25 cellular contexts compared by ENCODE assay signal in genomic region chr22:47195676-47196492, GRCh38.
DNase-seq lines count a peak whose midpoint lies in the region; ATAC-seq and TF ChIP-seq lines count a peak whose summit lies in the region.
"Had no signal": no experiment of that assay in that cellular context is flagged by ENCODE, and none has a peak within 500 bp of the region (broad histone marks: within the 10 kb centered on the region; RNA-seq: fewer than 3 reads in every experiment).

No MANE protein-coding gene starts in this region.

- peak; percentile 25 for DNase-seq in CD14-positive monocyte (ENCODE audit: low spot score)
- peak; percentile 27 for DNase-seq in H7
- peak; percentile 53 for DNase-seq in coronary artery (ENCODE audit: low spot score)
- DNase-seq in ovary = peak in 3 of 5 donors; percentile 21 to 50 (median 41)
- DNase-seq in NCI-H510A treated with DMSO at 0.1 percent for 48 hours (lab: John Stamatoyannopoulos, UW) = no peak
- DNase-seq in NCI-H2227 treated with DMSO at 0.1 percent for 48 hours (lab: John Stamatoyannopoulos, UW) = no peak
- DNase-seq in Ammon's horn (ENCODE audit: low spot score) = no peak
- DNase-seq: activated CD4-positive, alpha-beta T cell treated with anti-CD3 and anti-CD28 coated beads, Interleukin-2, amount 50 U/mL, for 48 hours; activated naive CD8-positive, alpha-beta T cell treated with anti-CD3 and anti-CD28 coated beads, Interleukin-2, amount 10 ng/mL, durations not matched to agents 7 days and 5 days; AML-193; GF-D8; NCI-H1092 treated with DMSO at 0.1 percent for 48 hours; nucleus accumbens; stimulated activated CD4-positive, alpha-beta T cell treated with anti-CD3 and anti-CD28 coated beads, Interleukin-1b, Interleukin-23, amount 100 ng/mL, for 48 hours had no signal

- peak overlapping the region in 1 of 7 donors; percentile 10 for H3K27ac Mint-ChIP-seq in CD14-positive monocyte
- H3K27ac Mint-ChIP-seq: activated naive CD8-positive, alpha-beta T cell treated with anti-CD3 and anti-CD28 coated beads, Interleukin-2, amount 10 ng/mL, durations not matched to agents 7 days and 5 days; activated T-helper 1 cell treated with anti-CD3 and anti-CD28 coated beads, Interleukin-12 subunit alpha, Interleukin-12 subunit beta, Interleukin-2, Interleukin-4 antibody, amounts not matched to agents 30 ng/mL and 10 ng/mL and 1 ng/mL, durations not matched to agents 14 hours and 24 hours and 36 hours; brain; dendritic cell treated with granulocyte-macrophage colony-stimulating factor and Interleukin-4, amounts not matched to agents 40 ng/mL and 50 ng/mL, for 4 days; stimulated activated naive CD8-positive, alpha-beta T cell treated with anti-CD3 and anti-CD28 coated beads, Interleukin-15, amount 100 ng/mL, for 72 hours; T-cell had no signal

- intact Hi-C loops in CD14-positive monocyte (cut with micrococcal nuclease) (no loop called here), ovary (cut with DNase I) (no loop called here)

- H3K27me3 ChIP-seq in H7 (ENCODE audit: control insufficient read depth, insufficient read depth, low read length) = no peaks in the 10 kb centered on the region
- H3K27me3 ChIP-seq in ovary = no peaks in the 10 kb centered on the region
- H3K27me3 ChIP-seq: left lung had no signal

- H3K36me3 ChIP-seq in H7 (replicated peaks; ENCODE audit: control insufficient read depth, insufficient read depth, low read length) (no peaks in the 10 kb centered on the region), ovary (no peaks in the 10 kb centered on the region)
- H3K36me3 ChIP-seq: left lung had no signal

- no peak overlapping the region for H3K27ac ChIP-seq in coronary artery
- no peak overlapping the region for H3K27ac ChIP-seq in ovary
- H3K27ac ChIP-seq: epithelial cell of prostate, KMS-11, left lung had no signal

- H3K9me3 ChIP-seq in ovary = no peaks in the 10 kb centered on the region
- H3K9me3 ChIP-seq: left lung had no signal

- WGBS in ovary, 3 donors = 36 to 50% (median 43%) methylated on average over 15 of the region's 15 CpGs

- H3K4me1 Mint-ChIP-seq in CD14-positive monocyte = no peaks in the 10 kb centered on the region
- H3K4me1 Mint-ChIP-seq: activated naive CD8-positive, alpha-beta T cell treated with anti-CD3 and anti-CD28 coated beads, Interleukin-2, amount 10 ng/mL, durations not matched to agents 7 days and 5 days; stimulated activated naive CD8-positive, alpha-beta T cell treated with anti-CD3 and anti-CD28 coated beads, Interleukin-15, amount 100 ng/mL, for 72 hours; T-cell had no signal

- no peaks in the 10 kb centered on the region for H3K36me3 Mint-ChIP-seq in CD14-positive monocyte
- H3K36me3 Mint-ChIP-seq: activated naive CD8-positive, alpha-beta T cell treated with anti-CD3 and anti-CD28 coated beads, Interleukin-2, amount 10 ng/mL, durations not matched to agents 7 days and 5 days; brain; T-cell had no signal

- H3K9me3 Mint-ChIP-seq in CD14-positive monocyte = peaks cover 0 to 2% (median 0%) of the 10 kb centered on the region in 7 donors
- H3K9me3 Mint-ChIP-seq: activated naive CD8-positive, alpha-beta T cell treated with anti-CD3 and anti-CD28 coated beads, Interleukin-2, amount 10 ng/mL, durations not matched to agents 7 days and 5 days; activated T-helper 1 cell treated with anti-CD3 and anti-CD28 coated beads, Interleukin-12 subunit alpha, Interleukin-12 subunit beta, Interleukin-2, Interleukin-4 antibody, amounts not matched to agents 30 ng/mL and 10 ng/mL and 1 ng/mL, durations not matched to agents 14 hours and 24 hours and 36 hours; dendritic cell treated with granulocyte-macrophage colony-stimulating factor and Interleukin-4, amounts not matched to agents 40 ng/mL and 50 ng/mL, for 4 days; stimulated activated naive CD8-positive, alpha-beta T cell treated with anti-CD3 and anti-CD28 coated beads, Interleukin-15, amount 100 ng/mL, for 72 hours; T-cell had no signal

- H3K4me3 ChIP-seq in H7 (ENCODE audit: insufficient read depth, low read depth, low read length) = no peak overlapping the region
- H3K4me3 ChIP-seq in coronary artery = no peak overlapping the region
- no peak overlapping the region for H3K4me3 ChIP-seq in ovary
- H3K4me3 ChIP-seq: left lung had no signal

- no peak for TF ChIP-seq CTCF in CD14-positive monocyte (IDR thresholded peaks at IDR 0.05)
- TF ChIP-seq CTCF in coronary artery (IDR thresholded peaks at IDR 0.05) = no peak
- TF ChIP-seq CTCF in ovary (IDR thresholded peaks at IDR 0.05) = no peak

- no peak for ATAC-seq in activated CD4-positive, CD25-positive, alpha-beta regulatory T cell treated with anti-CD3 and anti-CD28 coated beads, Interleukin-2, amount 50 U/mL, for 24 hours
- ATAC-seq: left lung; Right ventricle myocardium inferior; sciatic nerve; stimulated activated naive CD8-positive, alpha-beta T cell treated with anti-CD3 and anti-CD28 coated beads, Interleukin-15, amount 100 ng/mL, for 72 hours; T-cell had no signal

- no peak overlapping the region for H3K4me3 Mint-ChIP-seq in CD14-positive monocyte
- H3K4me3 Mint-ChIP-seq: activated naive CD8-positive, alpha-beta T cell treated with anti-CD3 and anti-CD28 coated beads, Interleukin-2, amount 10 ng/mL, durations not matched to agents 7 days and 5 days; activated T-helper 1 cell treated with anti-CD3 and anti-CD28 coated beads, Interleukin-12 subunit alpha, Interleukin-12 subunit beta, Interleukin-2, Interleukin-4 antibody, amounts not matched to agents 30 ng/mL and 10 ng/mL and 1 ng/mL, durations not matched to agents 14 hours and 24 hours and 36 hours; brain; dendritic cell treated with granulocyte-macrophage colony-stimulating factor and Interleukin-4, amounts not matched to agents 40 ng/mL and 50 ng/mL, for 4 days; stimulated activated naive CD8-positive, alpha-beta T cell treated with anti-CD3 and anti-CD28 coated beads, Interleukin-15, amount 100 ng/mL, for 72 hours; T-cell had no signal

- H3K27me3 Mint-ChIP-seq in CD14-positive monocyte (ENCODE audit: low read depth in 3 of 3) = peaks cover 0 to 1% (median 0%) of the 10 kb centered on the region in 3 donors
- H3K27me3 Mint-ChIP-seq: activated naive CD8-positive, alpha-beta T cell treated with anti-CD3 and anti-CD28 coated beads, Interleukin-2, amount 10 ng/mL, durations not matched to agents 7 days and 5 days; stimulated activated naive CD8-positive, alpha-beta T cell treated with anti-CD3 and anti-CD28 coated beads, Interleukin-15, amount 100 ng/mL, for 72 hours; T-cell had no signal

- TF ChIP-seq POLR2A in ovary (IDR thresholded peaks at IDR 0.05) = no peak

- no peak for TF ChIP-seq EP300 in ovary (IDR thresholded peaks at IDR 0.05)

- peaks cover 10% of the 10 kb centered on the region for H3K4me1 ChIP-seq in ovary (ENCODE audit: insufficient read depth)
- H3K4me1 ChIP-seq: left lung had no signal

Comparison
In these comparisons a context has a peak if more than half of its experiments do, and no peak if none do; other contexts are left out.
1. DNase-seq: peak in CD14-positive monocyte (single experiment), H7 (single experiment), coronary artery (single experiment) and ovary (3 of 5); none in NCI-H510A treated with DMSO at 0.1 percent for 48 hours (single experiment), NCI-H2227 treated with DMSO at 0.1 percent for 48 hours (single experiment) and Ammon's horn (single experiment).